In the genomic region with DNA sequence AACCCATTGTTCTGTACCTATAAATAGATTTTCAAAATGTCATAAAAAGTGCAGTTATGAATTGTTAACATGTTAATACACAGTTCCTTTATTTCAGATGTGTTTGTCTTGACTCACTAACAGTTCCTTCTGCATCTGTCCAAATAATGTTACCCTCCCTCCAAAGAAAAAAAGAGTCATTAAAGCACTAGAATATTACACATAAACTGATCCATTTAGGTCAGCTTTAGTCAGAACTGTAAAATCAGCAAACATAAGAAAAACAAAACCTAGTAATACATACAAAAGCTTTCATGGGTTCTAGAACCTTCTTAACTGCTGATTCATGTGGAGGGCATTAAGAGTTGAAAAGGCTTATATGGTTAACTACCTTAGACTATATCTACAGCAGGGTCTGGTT, we compare ENCODE assay signal across 17 cellular contexts.
A peak's percentile ranks its signal among the peaks of the same experiment; 100 is the strongest.
DNase-seq lines count a peak whose midpoint lies in the region; ATAC-seq, FAIRE-seq and TF ChIP-seq lines count a peak whose summit lies in the region.
"Had no signal": no experiment of that assay in that cellular context is flagged by ENCODE, and none has a peak within 500 bp of the region (broad histone marks: within the 10 kb centered on the region; RNA-seq: fewer than 3 reads in every experiment).

No MANE protein-coding gene starts in this region.

- H3K4me3 ChIP-seq in small intestine (ENCODE audit: low read depth in 1 of 2, low read length in 2 of 2) = no peak overlapping the region
- H3K4me3 ChIP-seq: BLaER1 treated with 17β-estradiol and CSF1 and Interleukin-3, amounts not matched to agents 10 nM and 100 nM; GM12878 had no signal

- peaks cover 4% of the 10 kb centered on the region for H3K36me3 Mint-ChIP-seq in activated CD4-positive, alpha-beta T cell treated with anti-CD3 and anti-CD28 coated beads for 36 hours (ENCODE audit: low read depth)
- peaks cover 9% of the 10 kb centered on the region for H3K36me3 Mint-ChIP-seq in type B pancreatic cell

- no peaks in the 10 kb centered on the region for H3K27me3 Mint-ChIP-seq in activated CD4-positive, alpha-beta T cell treated with anti-CD3 and anti-CD28 coated beads for 36 hours
- H3K27me3 Mint-ChIP-seq in type B pancreatic cell = no peaks in the 10 kb centered on the region
- H3K27me3 Mint-ChIP-seq: B cell had no signal

- H3K9me3 ChIP-seq in small intestine (ENCODE audit: control insufficient read depth, low read depth) = no peaks in the 10 kb centered on the region
- H3K9me3 ChIP-seq: BLaER1 treated with 17β-estradiol and CSF1 and Interleukin-3, amounts not matched to agents 10 nM and 100 nM had no signal

- no peak for DNase-seq in activated CD4-positive, alpha-beta T cell treated with anti-CD3 and anti-CD28 coated beads for 36 hours
- no peak for DNase-seq in activated CD4-positive, alpha-beta T cell treated with anti-CD3 and anti-CD28 coated beads for 1 hour
- no peak for DNase-seq in D721Med (ENCODE audit: insufficient read length, low spot score)
- no peak for DNase-seq in RCC 7860 (ENCODE audit: low spot score)
- no peak for DNase-seq in small intestine
- no peak for DNase-seq in type B pancreatic cell (ENCODE audit: extremely low spot score, unreplicated experiment)
- DNase-seq in GDM1 (lab: John Stamatoyannopoulos, UW) = no peak
- DNase-seq: Calu3; CD8-positive, alpha-beta T cell; DMS 273 treated with DMSO at 0.1 percent for 48 hours; DMS79 treated with DMSO at 0.1 percent for 48 hours; GOT3; H7 had no signal

- H3K27ac Mint-ChIP-seq in activated CD4-positive, alpha-beta T cell treated with anti-CD3 and anti-CD28 coated beads for 36 hours = no peak overlapping the region
- no peak overlapping the region for H3K27ac Mint-ChIP-seq in type B pancreatic cell
- H3K27ac Mint-ChIP-seq: B cell had no signal

- H3K4me1 Mint-ChIP-seq in activated CD4-positive, alpha-beta T cell treated with anti-CD3 and anti-CD28 coated beads for 36 hours = peaks cover 19% of the 10 kb centered on the region
- H3K4me1 Mint-ChIP-seq in type B pancreatic cell (ENCODE audit: unreplicated experiment) = no peaks in the 10 kb centered on the region

- H3K4me3 Mint-ChIP-seq in activated CD4-positive, alpha-beta T cell treated with anti-CD3 and anti-CD28 coated beads for 36 hours = no peak overlapping the region
- H3K4me3 Mint-ChIP-seq in type B pancreatic cell = no peak overlapping the region
- H3K4me3 Mint-ChIP-seq: B cell; CD8-positive, alpha-beta T cell had no signal

- CTCF ChIA-PET in activated CD4-positive, alpha-beta T cell treated with anti-CD3 and anti-CD28 coated beads for 36 hours (lab: Charles Lee) = interaction anchor here (0.7 to 2.3 kb wide), 6 partner anchors 11 to 540 kb away, joined by 3 to 9 read pairs (median 4); no protein-coding TSS in a partner anchor

- no peaks in the 10 kb centered on the region for H3K27me3 ChIP-seq in small intestine (ENCODE audit: control insufficient read depth in 2 of 2, insufficient read depth in 2 of 2, low read length in 2 of 2)
- H3K27me3 ChIP-seq: BLaER1 treated with 17β-estradiol and CSF1 and Interleukin-3, amounts not matched to agents 10 nM and 100 nM had no signal

- POLR2A ChIA-PET in activated CD4-positive, alpha-beta T cell treated with anti-CD3 and anti-CD28 coated beads for 36 hours (lab: Charles Lee) = no interaction called here

- no peaks in the 10 kb centered on the region for H3K36me3 ChIP-seq in small intestine (ENCODE audit: control insufficient read depth in 2 of 2, insufficient read depth in 2 of 2, low read length in 2 of 2)

- H3K4me1 ChIP-seq in small intestine (ENCODE audit: control insufficient read depth in 2 of 2, insufficient read depth in 1 of 2, low read depth in 1 of 2, low read length in 1 of 2) = no peaks in the 10 kb centered on the region
- H3K4me1 ChIP-seq: BLaER1 treated with 17β-estradiol and CSF1 and Interleukin-3, amounts not matched to agents 10 nM and 100 nM had no signal

- H3K27ac ChIP-seq in small intestine (ENCODE audit: low read depth in 1 of 2, low read length in 1 of 2) = no peak overlapping the region
- H3K27ac ChIP-seq: BLaER1 treated with 17β-estradiol and CSF1 and Interleukin-3, amounts not matched to agents 10 nM and 100 nM had no signal

- no peaks in the 10 kb centered on the region for H3K9me3 Mint-ChIP-seq in activated CD4-positive, alpha-beta T cell treated with anti-CD3 and anti-CD28 coated beads for 36 hours (ENCODE audit: low read depth)
- no peaks in the 10 kb centered on the region for H3K9me3 Mint-ChIP-seq in type B pancreatic cell
- H3K9me3 Mint-ChIP-seq: CD8-positive, alpha-beta T cell had no signal

- ATAC-seq in activated CD4-positive, alpha-beta T cell treated with anti-CD3 and anti-CD28 coated beads for 36 hours = peak; percentile 47
- ATAC-seq: CD8-positive, alpha-beta T cell; GM12878; HCT116 had no signal

- FAIRE-seq in D721Med (lab: Jason Lieb, UNC) (peak; percentile 69), RCC 7860 (lab: Jason Lieb, UNC) (peak; percentile 49), small intestine (lab: Jason Lieb, UNC) (peak; percentile 94)
- FAIRE-seq: GM12878 had no signal

- no peak for TF ChIP-seq CTCF in D721Med (IDR thresholded peaks at IDR 0.05; ENCODE audit: insufficient read depth, missing control alignments)
- no peak for TF ChIP-seq CTCF in type B pancreatic cell (conservative IDR thresholded peaks at IDR 0.05)

- intact Hi-C loops in activated CD4-positive, alpha-beta T cell treated with anti-CD3 and anti-CD28 coated beads for 36 hours (cut with DNase I, micrococcal nuclease) = no loop called here
